8 cellular contexts compared by ENCODE assay signal in genomic region chr4:3914511-3914910, GRCh38.
DNase-seq lines count a peak whose midpoint lies in the region; TF ChIP-seq lines count a peak whose summit lies in the region.
"Not testable (repeated sequence)": the region's sequence is repeated elsewhere in the genome, so short reads cannot be mapped to it uniquely, and the experiment has no call there.

No MANE protein-coding gene starts in this region.

- H3K4me2 ChIP-seq in GM23248 (ENCODE audit: unreplicated experiment); osteoblast (ENCODE audit: insufficient read depth, low read length): not testable (repeated sequence)

- DNase-seq in AG09309 (ENCODE audit: low read depth) = peak; percentile 4
- peak; percentile 5 for DNase-seq in EH (ENCODE audit: low read depth)
- DNase-seq in GM23248 = peak; percentile 81
- peak; percentile 13 for DNase-seq in SK-MEL-5 (ENCODE audit: low read depth, low spot score)
- DNase-seq in cerebellar cortex (ENCODE audit: low spot score) = peak; percentile 2
- DNase-seq in fibroblast of peridontal ligament (ENCODE audit: extremely low read depth) = peak; percentile 22
- DNase-seq in osteoblast (ENCODE audit: insufficient read length, low spot score, missing footprints) = peak; percentile 75
- DNase-seq in suprapubic skin (ENCODE audit: low spot score in 2 of 2) = not testable (repeated sequence)

- H3K79me2 ChIP-seq in GM23248 (ENCODE audit: insufficient read depth); osteoblast (ENCODE audit: insufficient read depth, low read length): not testable (repeated sequence)

- not testable (repeated sequence) for H3K9me2 ChIP-seq in GM23248 (ENCODE audit: insufficient read depth)

- H3K36me3 ChIP-seq in GM23248 (ENCODE audit: low read depth); osteoblast (ENCODE audit: insufficient read depth, low read length); suprapubic skin: not testable (repeated sequence)

- in situ Hi-C loops in GM23248 (cut with MboI); SK-MEL-5 (cut with HindIII; ENCODE audit: low pct_unique_long_range_greater_than_20kb, low sequenced_read_pairs): not testable (repeated sequence)

- not testable (repeated sequence) for H3K9me3 ChIP-seq in GM23248 (ENCODE audit: low read depth); osteoblast (ENCODE audit: low read depth, low read length); suprapubic skin

- not testable (repeated sequence) for H3K4me3 ChIP-seq in AG09309 (ENCODE audit: control insufficient read depth, low read depth, low read length); GM23248; osteoblast (ENCODE audit: insufficient read depth, low read length); suprapubic skin

- not testable (repeated sequence) for H3K4me1 ChIP-seq in GM23248 (ENCODE audit: insufficient read depth); osteoblast (ENCODE audit: insufficient read depth, low read length); suprapubic skin

- TF ChIP-seq CTCF in AG09309 (IDR thresholded peaks at IDR 0.05; ENCODE audit: control insufficient read depth, insufficient read depth, low read depth, low read length, missing control alignments); osteoblast (IDR thresholded peaks at IDR 0.05; ENCODE audit: extremely low read depth, low read depth, low read length); suprapubic skin (IDR thresholded peaks at IDR 0.05): not testable (repeated sequence)

- not testable (repeated sequence) for H3F3A ChIP-seq in GM23248 (ENCODE audit: insufficient read depth)

- H4K20me1 ChIP-seq in GM23248 (ENCODE audit: insufficient read depth); osteoblast (ENCODE audit: insufficient read depth, low read length): not testable (repeated sequence)

- whole genome bisulfite sequencing in GM23248 (ENCODE audit: low coverage in 1 of 2, low lambda C conversion rate in 2 of 2, missing lambda C conversion rate in 2 of 2), 2 experiments = 21 to 23% methylated on average over 4 of the region's 4 CpGs
- 78% methylated on average over 4 of the region's 4 CpGs for WGBS in suprapubic skin

- TF ChIP-seq EP300 in suprapubic skin (IDR thresholded peaks at IDR 0.05) = not testable (repeated sequence)

- not testable (repeated sequence) for H2AFZ ChIP-seq in GM23248; osteoblast (ENCODE audit: low read length)

- not testable (repeated sequence) for H3K27me3 ChIP-seq in GM23248 (replicated peaks; ENCODE audit: insufficient read depth); osteoblast (ENCODE audit: insufficient read depth, low read length); suprapubic skin

- not testable (repeated sequence) for H3K27ac ChIP-seq in GM23248
- H3K27ac ChIP-seq in osteoblast (ENCODE audit: low read depth, low read length) (peak overlapping the region; percentile 8), suprapubic skin (peak overlapping the region; percentile 8)

- TF ChIP-seq POLR2A in suprapubic skin (IDR thresholded peaks at IDR 0.05) = not testable (repeated sequence)

- H3K9ac ChIP-seq in GM23248 = not testable (repeated sequence)
